In the genomic region with DNA sequence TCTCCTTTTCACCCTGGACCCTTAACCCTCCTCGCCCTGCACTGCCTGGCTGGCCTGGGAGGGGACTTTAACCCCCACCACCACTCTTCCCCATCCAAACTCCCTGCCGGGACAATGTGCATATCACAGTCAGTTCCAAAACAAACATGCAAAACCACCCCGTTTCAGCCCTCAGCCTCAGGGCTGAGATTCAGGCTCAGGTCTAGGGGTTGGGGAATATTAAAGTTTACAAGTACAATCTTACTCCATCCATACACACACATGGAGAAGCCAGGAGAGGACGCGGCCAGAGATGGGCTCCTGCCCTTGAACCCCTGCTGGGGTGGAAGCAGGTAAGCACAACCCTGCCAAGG, we compare ENCODE assay signal across 11 cellular contexts. TPM values are rescaled to one million over a fixed set of nuclear protein-coding genes. Genes with fewer than 3 reads are reported as not detected.
A peak's percentile ranks its signal among the peaks of the same experiment; 100 is the strongest.
DNase-seq lines count a peak whose midpoint lies in the region; ATAC-seq, FAIRE-seq and TF ChIP-seq lines count a peak whose summit lies in the region.
"Had no signal": no experiment of that assay in that cellular context is flagged by ENCODE, and none has a peak within 500 bp of the region (broad histone marks: within the 10 kb centered on the region; RNA-seq: fewer than 3 reads in every experiment).

No MANE protein-coding gene starts in this region.

- peak overlapping the region; percentile 1 for H3K9ac ChIP-seq in mucosa of stomach (ENCODE audit: low read length)

- no peak for TF ChIP-seq EP300 in upper lobe of left lung (IDR thresholded peaks at IDR 0.05)

- H3K27me3 ChIP-seq in SJCRH30 (no peaks in the 10 kb centered on the region), mucosa of stomach (ENCODE audit: control insufficient read depth, insufficient read depth, low read length) (peaks cover 23% of the 10 kb centered on the region), upper lobe of left lung (peaks cover 0 to 11% (median 6%) of the 10 kb centered on the region in 4 donors)

- H3K4me3 ChIP-seq in SJCRH30 (peak overlapping the region; percentile 53), fibroblast of the aortic adventitia (ENCODE audit: low read depth, low read length) (peak overlapping the region; percentile 76), mucosa of stomach (ENCODE audit: low read length) (no peak overlapping the region), upper lobe of left lung (peak overlapping the region in 3 of 4 donors; percentile 24 to 41 (median 32))

- no peak for TF ChIP-seq POLR2A in upper lobe of left lung (IDR thresholded peaks at IDR 0.05)

- H3K9me3 ChIP-seq in SJCRH30 (replicated peaks) (no peaks in the 10 kb centered on the region; the same call in 1 of the 2 replicates), mucosa of stomach (ENCODE audit: control insufficient read depth, low read length) (no peaks in the 10 kb centered on the region), upper lobe of left lung (no peaks in the 10 kb centered on the region)

- no peak for FAIRE-seq in GM19239 (lab: Jason Lieb, UNC)

- WGBS in upper lobe of left lung, 2 donors, result 15 to 28% methylated on average over 5 of the region's 5 CpGs

- H3K4me1 ChIP-seq in SJCRH30 (peaks cover 6% of the 10 kb centered on the region), mucosa of stomach (ENCODE audit: control insufficient read depth, insufficient read depth, low read length) (peaks cover 6% of the 10 kb centered on the region), upper lobe of left lung (peaks cover 0 to 10% (median 2%) of the 10 kb centered on the region in 4 donors)

- DNase-seq in SJCRH30 (peak in 1 of 2 experiments; percentile 38), fibroblast of the aortic adventitia (ENCODE audit: low read depth) (peak; percentile 52), upper lobe of left lung (no peak), GM19239 (ENCODE audit: insufficient read length, low spot score) (no peak), pons (ENCODE audit: low spot score) (no peak)
- DNase-seq in activated naive CD4-positive, alpha-beta T cell treated with Interleukin-2 at 50 U/mL for 16 hours, result no peak
- DNase-seq: NCI-H2227 treated with DMSO at 0.1 percent for 48 hours had no signal

- H3K36me3 ChIP-seq in SJCRH30 (no peaks in the 10 kb centered on the region), mucosa of stomach (ENCODE audit: control insufficient read depth, insufficient read depth, low read length) (no peaks in the 10 kb centered on the region), upper lobe of left lung (no peaks in the 10 kb centered on the region)

- peak overlapping the region; percentile 24; the same call in 1 of the 2 replicates for H3K27ac ChIP-seq in SJCRH30
- peak overlapping the region in 3 of 4 donors; percentile 30 to 76 (median 66) for H3K27ac ChIP-seq in upper lobe of left lung

- ATAC-seq in upper lobe of left lung (ENCODE audit: low FRiP score in 2 of 2) (peak in 1 of 2 donors; percentile 25), GM18511 (IDR thresholded peaks at IDR 0.05; ENCODE audit: unreplicated experiment) (no peak)

- TF ChIP-seq CTCF in fibroblast of the aortic adventitia (IDR thresholded peaks at IDR 0.05; ENCODE audit: insufficient read depth, low read length) (no peak), upper lobe of left lung (IDR thresholded peaks at IDR 0.05) (no peak)

RNA-seq across cellular contexts. Expression of a gene that starts 0.5 kb away (rescaled TPM):
- 1.4 TPM in 2 replicates for total RNA-seq in SJCRH30 (2014; rRNA removed; shearing (Covaris generic))
- total RNA-seq in fibroblast of the aortic adventitia (ENCODE audit: low replicate concordance), result 4.9 and 10.8 TPM in 2 replicates
- 1 to 10 TPM in 3 of 6 donors, under 1 TPM in 3; 0.15 to 3.1 (median 1.4) TPM for total RNA-seq in upper lobe of left lung
- total RNA-seq: activated T-helper 1 cell treated with anti-CD3 and anti-CD28 coated beads, Interleukin-12 subunit alpha, Interleukin-12 subunit beta, Interleukin-2, Interleukin-4 antibody, amounts not matched to agents 30 ng/mL and 10 ng/mL and 1 ng/mL, durations not matched to agents 14 hours and 24 hours and 36 hours; natural killer cell treated with Interleukin-12 subunit alpha and Interleukin-12 subunit beta and Interleukin-15 and Interleukin-18, amount 100 ng/mL, for 72 hours had no signal

RNA-seq across cellular contexts. Expression of a gene that starts 44.0 kb away (rescaled TPM):
- total RNA-seq in SJCRH30 (2014; rRNA removed; shearing (Covaris generic)), result 0.06 TPM in 1 of 2 replicates, not detected in the other
- total RNA-seq in fibroblast of the aortic adventitia (ENCODE audit: low replicate concordance) (1.4 TPM in 1 of 2 replicates, not detected in the other), upper lobe of left lung (1 to 10 TPM in 1 of 6 donors, under 1 TPM in 4, not detected in 1; 0.14 to 6.3 (median 0.67) TPM)
- total RNA-seq: activated T-helper 1 cell treated with anti-CD3 and anti-CD28 coated beads, Interleukin-12 subunit alpha, Interleukin-12 subunit beta, Interleukin-2, Interleukin-4 antibody, amounts not matched to agents 30 ng/mL and 10 ng/mL and 1 ng/mL, durations not matched to agents 14 hours and 24 hours and 36 hours; natural killer cell treated with Interleukin-12 subunit alpha and Interleukin-12 subunit beta and Interleukin-15 and Interleukin-18, amount 100 ng/mL, for 72 hours had no signal
